In genomic region chr1:92833840-92834239, GRCh38 we compare ENCODE assay signal across 9 cellular contexts. TPM values are rescaled to one million over a fixed set of nuclear protein-coding genes. Genes with fewer than 3 reads are reported as not detected.
DNase-seq lines count a peak whose midpoint lies in the region; ATAC-seq and TF ChIP-seq lines count a peak whose summit lies in the region.
"Had no signal": no experiment of that assay in that cellular context is flagged by ENCODE, and none has a peak within 500 bp of the region (broad histone marks: within the 10 kb centered on the region; RNA-seq: fewer than 3 reads in every experiment).

No MANE protein-coding gene starts in this region.

- peaks cover 57% of the 10 kb centered on the region for H3K36me3 ChIP-seq in BLaER1
- H3K36me3 ChIP-seq in MG63, result peaks cover 64% of the 10 kb centered on the region

- H3K9me3 Mint-ChIP-seq in chondrocyte (ENCODE audit: low read depth), result no peaks in the 10 kb centered on the region
- no peaks in the 10 kb centered on the region for H3K9me3 Mint-ChIP-seq in nephron

- peaks cover 46% of the 10 kb centered on the region for H3K4me1 ChIP-seq in BLaER1

- H4K20me1 ChIP-seq in BLaER1, result peaks cover 69% of the 10 kb centered on the region

- H3K27ac Mint-ChIP-seq in chondrocyte (ENCODE audit: unreplicated experiment), result peak overlapping the region; percentile 97
- H3K27ac Mint-ChIP-seq in nephron, result peak overlapping the region in 1 of 3 experiments; percentile 19

- no peak for TF ChIP-seq CTCF in chondrocyte (IDR thresholded peaks at IDR 0.05)
- no peak for TF ChIP-seq CTCF in nephron (IDR thresholded peaks at IDR 0.05; ENCODE audit: unreplicated experiment in 3 of 3)

- H3K4me3 Mint-ChIP-seq in chondrocyte (ENCODE audit: unreplicated experiment) (peak overlapping the region; percentile 99), nephron (peak overlapping the region; percentile 97 to 98 (median 98))

- peak overlapping the region; percentile 97 for H3K9ac ChIP-seq in BLaER1

- ATAC-seq in HG03108 (IDR thresholded peaks at IDR 0.05; ENCODE audit: unreplicated experiment) (no peak), HG03175 (IDR thresholded peaks at IDR 0.05; ENCODE audit: unreplicated experiment) (no peak)

- DNase-seq in MG63, result no peak
- no peak for DNase-seq in chondrocyte (ENCODE audit: low spot score)
- DNase-seq in activated CD4-positive, CD25-positive, alpha-beta regulatory T cell (lab: John Stamatoyannopoulos, UW), result no peak
- DNase-seq in NCI-H345 (lab: John Stamatoyannopoulos, UW), result no peak
- DNase-seq: NCI-H446 treated with DMSO at 0.1 percent for 48 hours had no signal

- H3K4me2 ChIP-seq in BLaER1, result peak overlapping the region; percentile 86

- H3K27me3 Mint-ChIP-seq in chondrocyte (ENCODE audit: low read depth), result no peaks in the 10 kb centered on the region
- H3K27me3 Mint-ChIP-seq in nephron (ENCODE audit: low read depth), result no peaks in the 10 kb centered on the region

- peaks cover 38% of the 10 kb centered on the region for H3K36me3 Mint-ChIP-seq in chondrocyte (ENCODE audit: low read depth)
- H3K36me3 Mint-ChIP-seq in nephron (ENCODE audit: low read depth), result peaks cover 61% of the 10 kb centered on the region

- peak overlapping the region; percentile 80 for H3K4me3 ChIP-seq in BLaER1
- peak overlapping the region; percentile 74 for H3K4me3 ChIP-seq in MG63

- peak overlapping the region; percentile 96; the same call in 1 of the 2 replicates for H3K27ac ChIP-seq in BLaER1

- peaks cover 62% of the 10 kb centered on the region for H3K4me1 Mint-ChIP-seq in chondrocyte (ENCODE audit: low read depth)
- peaks cover 60% of the 10 kb centered on the region for H3K4me1 Mint-ChIP-seq in nephron

- H3K27me3 ChIP-seq in BLaER1 (no peaks in the 10 kb centered on the region), MG63 (no peaks in the 10 kb centered on the region)

- H3K9me3 ChIP-seq in BLaER1, result no peaks in the 10 kb centered on the region
- H3K9me3 ChIP-seq in MG63, result no peaks in the 10 kb centered on the region

RNA-seq across cellular contexts. Expression of gene RPL5, which starts 2.0 kb away (rescaled TPM):
- 2,302 and 3,969 TPM in 2 replicates for total RNA-seq in MG63 (2014; rRNA removed; shearing (Covaris generic); ENCODE audit: low replicate concordance)
- 544 to 622 TPM (median 618 TPM) in 3 replicates for total RNA-seq in chondrocyte

RNA-seq across cellular contexts. Expression of gene EVI5, which starts 48.9 kb away (rescaled TPM):
- total RNA-seq in MG63 (2014; rRNA removed; shearing (Covaris generic); ENCODE audit: low replicate concordance), result 12.8 and 17.2 TPM in 2 replicates
- 57.3 to 69.5 TPM (median 66.8 TPM) in 3 replicates for total RNA-seq in chondrocyte
